In genomic region chr2:64204006-64204632, GRCh38 we compare ENCODE assay signal across 1 cellular context.
TF ChIP-seq lines count a peak whose summit lies in the region.

No MANE protein-coding gene starts in this region.

TF ChIP-seq in GM23338, 12 proteins besides CTCF, POLR2A, EP300 and RAD21 (continued from another document):
- TF ChIP-seq ZNF462 (CRISPR knock-in tag; IDR thresholded peaks at IDR 0.05) (no peak), ETS1 (IDR thresholded peaks at IDR 0.05) (no peak)
- TF ChIP-seq, protein P1, sequence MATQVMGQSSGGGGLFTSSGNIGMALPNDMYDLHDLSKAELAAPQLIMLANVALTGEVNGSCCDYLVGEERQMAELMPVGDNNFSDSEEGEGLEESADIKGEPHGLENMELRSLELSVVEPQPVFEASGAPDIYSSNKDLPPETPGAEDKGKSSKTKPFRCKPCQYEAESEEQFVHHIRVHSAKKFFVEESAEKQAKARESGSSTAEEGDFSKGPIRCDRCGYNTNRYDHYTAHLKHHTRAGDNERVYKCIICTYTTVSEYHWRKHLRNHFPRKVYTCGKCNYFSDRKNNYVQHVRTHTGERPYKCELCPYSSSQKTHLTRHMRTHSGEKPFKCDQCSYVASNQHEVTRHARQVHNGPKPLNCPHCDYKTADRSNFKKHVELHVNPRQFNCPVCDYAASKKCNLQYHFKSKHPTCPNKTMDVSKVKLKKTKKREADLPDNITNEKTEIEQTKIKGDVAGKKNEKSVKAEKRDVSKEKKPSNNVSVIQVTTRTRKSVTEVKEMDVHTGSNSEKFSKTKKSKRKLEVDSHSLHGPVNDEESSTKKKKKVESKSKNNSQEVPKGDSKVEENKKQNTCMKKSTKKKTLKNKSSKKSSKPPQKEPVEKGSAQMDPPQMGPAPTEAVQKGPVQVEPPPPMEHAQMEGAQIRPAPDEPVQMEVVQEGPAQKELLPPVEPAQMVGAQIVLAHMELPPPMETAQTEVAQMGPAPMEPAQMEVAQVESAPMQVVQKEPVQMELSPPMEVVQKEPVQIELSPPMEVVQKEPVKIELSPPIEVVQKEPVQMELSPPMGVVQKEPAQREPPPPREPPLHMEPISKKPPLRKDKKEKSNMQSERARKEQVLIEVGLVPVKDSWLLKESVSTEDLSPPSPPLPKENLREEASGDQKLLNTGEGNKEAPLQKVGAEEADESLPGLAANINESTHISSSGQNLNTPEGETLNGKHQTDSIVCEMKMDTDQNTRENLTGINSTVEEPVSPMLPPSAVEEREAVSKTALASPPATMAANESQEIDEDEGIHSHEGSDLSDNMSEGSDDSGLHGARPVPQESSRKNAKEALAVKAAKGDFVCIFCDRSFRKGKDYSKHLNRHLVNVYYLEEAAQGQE (IDR thresholded peaks at IDR 0.05; ENCODE audit: unreplicated experiment), result no peak
